In genomic region chr4:169909479-169909878, GRCh38 we compare ENCODE assay signal across 16 cellular contexts.
DNase-seq lines count a peak whose midpoint lies in the region; TF ChIP-seq lines count a peak whose summit lies in the region.
"Had no signal": no experiment of that assay in that cellular context is flagged by ENCODE, and none has a peak within 500 bp of the region (broad histone marks: within the 10 kb centered on the region; RNA-seq: fewer than 3 reads in every experiment).

No MANE protein-coding gene starts in this region.

- H3K79me1 ChIP-seq in mesendoderm (ENCODE audit: low read length): no peaks in the 10 kb centered on the region

- no peak overlapping the region for H3K4me2 ChIP-seq in mesendoderm (ENCODE audit: low read length)

- H3K4me3 ChIP-seq in endodermal cell (ENCODE audit: low read length) (no peak overlapping the region), mesendoderm (ENCODE audit: low read length) (no peak overlapping the region)

- no peaks in the 10 kb centered on the region for H3K79me2 ChIP-seq in mesendoderm (ENCODE audit: control insufficient read depth, insufficient read depth, low read length)

- peak overlapping the region; percentile 72 for H3K27ac Mint-ChIP-seq in endodermal cell
- H3K27ac Mint-ChIP-seq: CD4-positive, alpha-beta memory T cell had no signal

- DNase-seq in OCI-M1 (lab: John Stamatoyannopoulos, UW) (peak; percentile 18), endodermal cell (no peak), mesendoderm (peak; percentile 65), renal cortical epithelial cell (ENCODE audit: low read depth) (peak; percentile 30), mesenteric fat pad (ENCODE audit: low spot score) (no peak), HPDE6-E6E7 (ENCODE audit: extremely low spot score) (no peak)
- no peak for DNase-seq in stimulated activated CD8-positive, alpha-beta memory T cell treated with anti-CD3 and anti-CD28 coated beads, Interleukin-4, amount 100 ng/mL, for 48 hours
- DNase-seq: BE2C; CD4-positive, alpha-beta memory T cell; DMS153; DMS79 treated with DMSO at 0.1 percent for 48 hours; EL; GOT3; IMR-90 had no signal

- peaks cover 16% of the 10 kb centered on the region for H3K9me3 Mint-ChIP-seq in endodermal cell

- H3K27me3 ChIP-seq in endodermal cell (ENCODE audit: control insufficient read depth, insufficient read depth, low read length, poor library complexity, severe bottlenecking) (no peaks in the 10 kb centered on the region), mesendoderm (ENCODE audit: insufficient read depth, low read length, poor library complexity) (no peaks in the 10 kb centered on the region)
- H3K27me3 ChIP-seq: BE2C had no signal

- no peak overlapping the region for H3K23ac ChIP-seq in mesendoderm (ENCODE audit: low read length)

- TF ChIP-seq CTCF in endodermal cell (conservative IDR thresholded peaks at IDR 0.05): no peak

- no peak overlapping the region for H3K4ac ChIP-seq in mesendoderm (ENCODE audit: low read depth, low read length)

- WGBS in endodermal cell (ENCODE audit: insufficient coverage in 1 of 2, insufficient read length in 1 of 2), 2 experiments: 86 to 91% methylated on average over 7 to 9 of the region's 9 CpGs
- WGBS in mesendoderm (ENCODE audit: extremely low coverage, insufficient coverage, low lambda C conversion rate): no CpG with 5 or more reads among the region's 9 CpGs

- H3K27ac ChIP-seq in endodermal cell (ENCODE audit: low read depth, low read length) (no peak overlapping the region), mesendoderm (ENCODE audit: low read depth, low read length) (no peak overlapping the region)
- H3K27ac ChIP-seq: C4-2B, HL-60 had no signal

- H3K36me3 ChIP-seq in endodermal cell (ENCODE audit: control insufficient read depth, insufficient read depth, low read length) (no peaks in the 10 kb centered on the region), mesendoderm (ENCODE audit: control insufficient read depth, insufficient read depth, low read length) (no peaks in the 10 kb centered on the region)
- H3K36me3 ChIP-seq: BE2C had no signal

- H3K4me1 ChIP-seq in endodermal cell (ENCODE audit: control insufficient read depth, insufficient read depth, low read length) (no peaks in the 10 kb centered on the region), mesendoderm (ENCODE audit: control insufficient read depth, low read depth, low read length) (peaks cover 2% of the 10 kb centered on the region)
- H3K4me1 ChIP-seq: BE2C had no signal

- H3K56ac ChIP-seq in mesendoderm (ENCODE audit: low read length): no peak overlapping the region

- H2BK5ac ChIP-seq in mesendoderm (ENCODE audit: low read length): no peak overlapping the region

- H3K27me3 Mint-ChIP-seq in endodermal cell (ENCODE audit: insufficient read depth): no peaks in the 10 kb centered on the region

- no peak overlapping the region for H3K9ac ChIP-seq in endodermal cell (ENCODE audit: extremely low read depth, low read length, poor library complexity, severe bottlenecking)
- H3K9ac ChIP-seq in mesendoderm (ENCODE audit: low read length): no peak overlapping the region

- no peak overlapping the region for H4K5ac ChIP-seq in mesendoderm (ENCODE audit: low read length)

- H3K36me3 Mint-ChIP-seq in endodermal cell (ENCODE audit: low read depth): peaks cover 7% of the 10 kb centered on the region
- H3K36me3 Mint-ChIP-seq: CD4-positive, alpha-beta memory T cell had no signal

- H2BK15ac ChIP-seq in mesendoderm (replicated peaks; ENCODE audit: low read depth): no peak overlapping the region

- no peak overlapping the region for H2BK120ac ChIP-seq in mesendoderm (ENCODE audit: low read depth, low read length)

- H3K18ac ChIP-seq in mesendoderm (ENCODE audit: low read length): no peak overlapping the region

- H3K9me3 ChIP-seq in endodermal cell (ENCODE audit: control insufficient read depth, low read length): peaks cover 17% of the 10 kb centered on the region
- H3K9me3 ChIP-seq: BE2C had no signal

- H4K8ac ChIP-seq in mesendoderm (ENCODE audit: low read depth, low read length): no peak overlapping the region

- no peak overlapping the region for H3K4me3 Mint-ChIP-seq in endodermal cell
- H3K4me3 Mint-ChIP-seq: CD4-positive, alpha-beta memory T cell had no signal

- no peak overlapping the region for H2AK5ac ChIP-seq in mesendoderm (ENCODE audit: low read length)

- H3K4me1 Mint-ChIP-seq in endodermal cell: peaks cover 26% of the 10 kb centered on the region
- H3K4me1 Mint-ChIP-seq: CD4-positive, alpha-beta memory T cell had no signal

Comparison
In these comparisons a context has a peak if more than half of its experiments do, and no peak if none do; other contexts are left out.
1. DNase-seq: peak in OCI-M1 (single experiment), mesendoderm (single experiment) and renal cortical epithelial cell (single experiment); none in endodermal cell (single experiment), stimulated activated CD8-positive, alpha-beta memory T cell treated with anti-CD3 and anti-CD28 coated beads, Interleukin-4, amount 100 ng/mL, for 48 hours (single experiment), mesenteric fat pad (single experiment) and HPDE6-E6E7 (single experiment).